In genomic region chr10:124418726-124419501, GRCh38 we compare ENCODE assay signal across 8 cellular contexts. TPM values are rescaled to one million over a fixed set of nuclear protein-coding genes. Genes with fewer than 3 reads are reported as not detected.
A peak's percentile ranks its signal among the peaks of the same experiment; 100 is the strongest.
DNase-seq lines count a peak whose midpoint lies in the region; ATAC-seq and TF ChIP-seq lines count a peak whose summit lies in the region.

OAT (minus strand) TSS chr10:124418923; CDS start chr10:124412171, 6,752 bp downstream.

- no peaks in the 10 kb centered on the region for H3K36me3 ChIP-seq in Panc1 (ENCODE audit: control insufficient read depth, insufficient read depth, low read length)

- peak within 1 kb of the TSS; percentile 63 for H3K27ac Mint-ChIP-seq in activated T-cell treated with anti-CD3 and anti-CD28 coated beads, Interleukin-2, amount 50 U/mL, for 24 hours

- H3K4me1 Mint-ChIP-seq in activated T-cell treated with anti-CD3 and anti-CD28 coated beads, Interleukin-2, amount 50 U/mL, for 24 hours (ENCODE audit: low read depth) = peaks cover 31% of the 10 kb centered on the region

- in situ Hi-C loops in Panc1 (cut with HindIII; ENCODE audit: low pct_unique_long_range_greater_than_20kb, low sequenced_read_pairs) = no loop called here

- H3K4me3 Mint-ChIP-seq in activated T-cell treated with anti-CD3 and anti-CD28 coated beads, Interleukin-2, amount 50 U/mL, for 24 hours = peak within 1 kb of the TSS; percentile 83

- peaks cover 23% of the 10 kb centered on the region for H3K4me1 ChIP-seq in Panc1 (ENCODE audit: control insufficient read depth, insufficient read depth, low read length)

- intact Hi-C loops in Panc1 (cut with micrococcal nuclease; ENCODE audit: unreplicated experiment) = no loop called here

- peaks cover 1% of the 10 kb centered on the region for H3K36me3 Mint-ChIP-seq in activated T-cell treated with anti-CD3 and anti-CD28 coated beads, Interleukin-2, amount 50 U/mL, for 24 hours (ENCODE audit: low read depth)

- H3K27me3 ChIP-seq in Panc1 (ENCODE audit: control insufficient read depth, insufficient read depth, low read length) = 0 out of 2 replicates have a peak, but pooled peaks cover 2% of the 10 kb centered on the region

- peak within 1 kb of the TSS; percentile 80 for H3K27ac ChIP-seq in Panc1 (ENCODE audit: low read length)

- peak; percentile 94 for DNase-seq in DMS153 (lab: John Stamatoyannopoulos, UW)
- peak; percentile 92 for DNase-seq in Jurkat, Clone E6-1 (ENCODE audit: low read depth, low spot score)
- DNase-seq in Panc1 (ENCODE audit: low read depth, low spot score) = peak; percentile 71
- peak; percentile 96 for DNase-seq in activated T-cell treated with anti-CD3 and anti-CD28 coated beads, Interleukin-2, amount 50 U/mL, for 24 hours
- DNase-seq in epithelial cell of proximal tubule (ENCODE audit: low read depth) = peak; percentile 32
- DNase-seq in mucosa of gallbladder (ENCODE audit: low spot score) = peak; percentile 97
- peak; percentile 95 for DNase-seq in stimulated activated CD8-positive, alpha-beta memory T cell treated with anti-CD3 and anti-CD28 coated beads, Interleukin-4, amount 100 ng/mL, for 24 hours (ENCODE audit: low read depth)

- peaks cover 13% of the 10 kb centered on the region for H3K27me3 Mint-ChIP-seq in activated T-cell treated with anti-CD3 and anti-CD28 coated beads, Interleukin-2, amount 50 U/mL, for 24 hours

- H3K9me3 Mint-ChIP-seq in activated T-cell treated with anti-CD3 and anti-CD28 coated beads, Interleukin-2, amount 50 U/mL, for 24 hours = no peaks in the 10 kb centered on the region

- TF ChIP-seq CTCF in Panc1 (IDR thresholded peaks at IDR 0.05) (no peak), epithelial cell of proximal tubule (conservative IDR thresholded peaks at IDR 0.05; ENCODE audit: low read depth, low read length) (peak; percentile 8)

- peak within 1 kb of the TSS; percentile 60 for H3K4me3 ChIP-seq in Jurkat, Clone E6-1 (ENCODE audit: low read length)
- H3K4me3 ChIP-seq in Panc1 (ENCODE audit: low read depth in 2 of 2, low read length in 2 of 2) = peak within 1 kb of the TSS; percentile 64 to 79
- H3K4me3 ChIP-seq in epithelial cell of proximal tubule (ENCODE audit: low read depth, low read length) = peak within 1 kb of the TSS; percentile 85

- ATAC-seq in GM21619 (IDR thresholded peaks at IDR 0.05; ENCODE audit: unreplicated experiment) (peak; percentile 99), Panc1 (peak; percentile 95)

- no peaks in the 10 kb centered on the region for H3K9me3 ChIP-seq in Panc1 (ENCODE audit: control insufficient read depth, insufficient read depth, low read depth, low read length)

- POLR2A ChIA-PET in Panc1 (lab: Charles Lee) = no interaction called here

- CTCF ChIA-PET in Panc1 (lab: Charles Lee) = interaction anchor here (0.7 kb wide), 1 partner anchor 791 kb away, joined by 3 read pairs; no protein-coding TSS in a partner anchor

- no TSS peak for BruUV-seq in Panc1 (replicated peaks; lab: Mats Ljungman, UMichigan)

RNA-seq across cellular contexts. Expression of gene OAT, which starts in this region (rescaled TPM):
- 44.8 TPM for polyA plus RNA-seq in Jurkat, Clone E6-1 (2012; ENCODE audit: insufficient read depth, insufficient read length)
- 166 TPM for total RNA-seq in Panc1 (2021; ENCODE audit: unreplicated experiment)
- 94.8 TPM for polyA plus RNA-seq in Panc1 (2012; ENCODE audit: insufficient read length)
- total RNA-seq in epithelial cell of proximal tubule = 50.9 and 85.7 TPM in 2 replicates
- 133 TPM for total RNA-seq in mucosa of gallbladder

Comparison
In these comparisons a context has a peak if more than half of its experiments do, and no peak if none do; other contexts are left out.
1. Peak in every context shown above with its lines: DNase-seq, ATAC-seq, H3K4me3 ChIP-seq and H3K27ac ChIP-seq.
2. DNase-seq: peak in every context shown above with its lines; median percentile 97 in mucosa of gallbladder; 96 in activated T-cell treated with anti-CD3 and anti-CD28 coated beads, Interleukin-2, amount 50 U/mL, for 24 hours; 95 in stimulated activated CD8-positive, alpha-beta memory T cell treated with anti-CD3 and anti-CD28 coated beads, Interleukin-4, amount 100 ng/mL, for 24 hours; 94 in DMS153; 92 in Jurkat, Clone E6-1; 71 in Panc1; 32 in epithelial cell of proximal tubule.